Comparison of ENCODE assay signal across 26 cellular contexts in the genomic region with DNA sequence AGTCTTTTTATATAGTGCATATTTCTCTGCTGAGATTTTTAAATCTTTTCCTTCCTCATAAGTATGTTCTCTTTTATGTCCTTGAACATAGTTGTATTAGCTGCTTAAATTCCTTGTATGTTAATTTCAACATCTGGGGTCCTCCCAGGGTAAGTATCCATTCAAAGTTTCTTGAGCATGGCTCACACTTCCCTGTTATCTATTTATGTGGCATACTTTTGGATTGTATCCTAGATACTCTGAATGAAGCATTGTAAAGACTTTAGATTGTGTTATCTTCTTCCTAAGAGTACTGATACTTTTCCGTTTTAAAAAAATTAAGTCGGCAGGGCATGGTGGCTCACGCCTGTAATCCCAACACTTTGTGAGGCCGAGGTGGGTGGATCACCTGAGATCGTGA.
"Had no signal": no experiment of that assay in that cellular context is flagged by ENCODE, and none has a peak within 500 bp of the region (broad histone marks: within the 10 kb centered on the region; RNA-seq: fewer than 3 reads in every experiment).

No MANE protein-coding gene starts in this region.

- H3K4me2 ChIP-seq: hepatocyte had no signal

- H3K79me2 ChIP-seq: hepatocyte had no signal

- H3K9me3 Mint-ChIP-seq: naive thymus-derived CD4-positive, alpha-beta T cell; natural killer cell treated with Interleukin-12 subunit alpha and Interleukin-12 subunit beta and Interleukin-15 and Interleukin-18, amount 100 ng/mL, for 72 hours; stimulated activated naive CD8-positive, alpha-beta T cell treated with anti-CD3 and anti-CD28 coated beads, Interleukin-15, Interleukin-2, amounts not matched to agents 100 ng/mL and 50 ng/mL, for 24 hours had no signal

- H3K27ac Mint-ChIP-seq: natural killer cell treated with Interleukin-12 subunit alpha and Interleukin-12 subunit beta and Interleukin-15 and Interleukin-18, amount 100 ng/mL, for 72 hours; stimulated activated naive CD8-positive, alpha-beta T cell treated with anti-CD3 and anti-CD28 coated beads, Interleukin-15, Interleukin-2, amounts not matched to agents 100 ng/mL and 50 ng/mL, for 24 hours had no signal

- H3K27me3 ChIP-seq: hepatocyte, pancreas, suprapubic skin, tibial artery, upper lobe of right lung had no signal

- H3K9me3 ChIP-seq: left ventricle myocardium inferior, mucosa of descending colon, pancreas, prostate gland, suprapubic skin, thoracic aorta, tibial artery, upper lobe of right lung had no signal

- H3K36me3 Mint-ChIP-seq: natural killer cell treated with Interleukin-12 subunit alpha and Interleukin-12 subunit beta and Interleukin-15 and Interleukin-18, amount 100 ng/mL, for 72 hours had no signal

- DNase-seq: islet precursor cell; left ventricle myocardium inferior; midbrain; mucosa of descending colon; naive thymus-derived CD4-positive, alpha-beta T cell; nucleus accumbens; pancreas; posterior cingulate gyrus; retina; right cardiac atrium; stimulated activated CD4-positive, alpha-beta T cell treated with anti-CD3 and anti-CD28 coated beads, Interleukin-12 subunit alpha, Interleukin-12 subunit beta, amount 100 ng/mL, for 4 hours; stimulated activated CD4-positive, alpha-beta T cell treated with anti-CD3 and anti-CD28 coated beads, Interleukin-15, amount 100 ng/mL, for 24 hours; stimulated activated CD4-positive, alpha-beta T cell treated with anti-CD3 and anti-CD28 coated beads, Interleukin-2, amount 100 ng/mL, for 24 hours; stimulated activated CD4-positive, alpha-beta T cell treated with anti-CD3 and anti-CD28 coated beads, Interleukin-4, amount 100 ng/mL, for 1 hour; stimulated activated naive CD4-positive, alpha-beta T cell; tibial artery; upper lobe of right lung had no signal

- ATAC-seq: mucosa of descending colon; naive thymus-derived CD4-positive, alpha-beta T cell; natural killer cell treated with Interleukin-12 subunit alpha and Interleukin-12 subunit beta and Interleukin-15 and Interleukin-18, amount 100 ng/mL, for 72 hours; pancreas; right cardiac atrium; sciatic nerve; upper lobe of right lung had no signal

- H3K4me3 ChIP-seq: hepatocyte, left ventricle myocardium inferior, lung, mucosa of descending colon, pancreas, prostate gland, skin epidermis, suprapubic skin, thoracic aorta, tibial artery, upper lobe of right lung had no signal

- H2AFZ ChIP-seq: hepatocyte had no signal

- H3K27ac ChIP-seq: hepatocyte, left ventricle myocardium inferior, pancreas, prostate gland, skin epidermis, suprapubic skin, thoracic aorta, tibial artery, upper lobe of right lung had no signal

- H3K36me3 ChIP-seq: left ventricle myocardium inferior, pancreas, prostate gland, suprapubic skin, thoracic aorta, upper lobe of right lung had no signal

- H3K4me3 Mint-ChIP-seq: naive thymus-derived CD4-positive, alpha-beta T cell; natural killer cell treated with Interleukin-12 subunit alpha and Interleukin-12 subunit beta and Interleukin-15 and Interleukin-18, amount 100 ng/mL, for 72 hours; stimulated activated naive CD8-positive, alpha-beta T cell treated with anti-CD3 and anti-CD28 coated beads, Interleukin-15, Interleukin-2, amounts not matched to agents 100 ng/mL and 50 ng/mL, for 24 hours had no signal

- H3K4me1 ChIP-seq: prostate gland, suprapubic skin had no signal

- H3K27me3 Mint-ChIP-seq: naive thymus-derived CD4-positive, alpha-beta T cell; natural killer cell treated with Interleukin-12 subunit alpha and Interleukin-12 subunit beta and Interleukin-15 and Interleukin-18, amount 100 ng/mL, for 72 hours; stimulated activated naive CD8-positive, alpha-beta T cell treated with anti-CD3 and anti-CD28 coated beads, Interleukin-15, Interleukin-2, amounts not matched to agents 100 ng/mL and 50 ng/mL, for 24 hours had no signal
